ENCODE assay signal across 1 cellular context in the genomic region with DNA sequence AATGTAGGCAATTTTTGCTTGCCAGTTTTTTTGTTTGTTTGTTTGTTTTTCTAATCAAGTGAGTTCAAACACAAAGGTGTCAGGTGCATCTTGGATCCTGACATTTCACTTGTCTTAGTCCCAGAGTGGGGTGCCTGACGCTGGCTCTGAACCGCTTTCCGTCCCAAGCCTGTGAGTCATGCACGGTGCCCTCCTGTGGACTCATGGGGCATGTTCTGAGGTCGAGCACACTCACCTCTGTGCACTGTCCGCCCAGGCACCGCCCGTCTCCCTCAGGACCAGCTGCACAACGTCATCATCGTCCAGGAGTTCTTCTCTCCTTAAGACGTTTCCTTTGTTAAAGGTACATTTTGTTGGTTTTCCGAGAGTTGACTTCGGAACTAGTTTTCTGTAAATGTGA.
TF ChIP-seq lines count a peak whose summit lies in the region.

No MANE protein-coding gene starts in this region.

TF ChIP-seq in K562, 482 proteins besides CTCF, POLR2A, EP300 and RAD21 (continued from another document):
- TF ChIP-seq, protein P1, sequence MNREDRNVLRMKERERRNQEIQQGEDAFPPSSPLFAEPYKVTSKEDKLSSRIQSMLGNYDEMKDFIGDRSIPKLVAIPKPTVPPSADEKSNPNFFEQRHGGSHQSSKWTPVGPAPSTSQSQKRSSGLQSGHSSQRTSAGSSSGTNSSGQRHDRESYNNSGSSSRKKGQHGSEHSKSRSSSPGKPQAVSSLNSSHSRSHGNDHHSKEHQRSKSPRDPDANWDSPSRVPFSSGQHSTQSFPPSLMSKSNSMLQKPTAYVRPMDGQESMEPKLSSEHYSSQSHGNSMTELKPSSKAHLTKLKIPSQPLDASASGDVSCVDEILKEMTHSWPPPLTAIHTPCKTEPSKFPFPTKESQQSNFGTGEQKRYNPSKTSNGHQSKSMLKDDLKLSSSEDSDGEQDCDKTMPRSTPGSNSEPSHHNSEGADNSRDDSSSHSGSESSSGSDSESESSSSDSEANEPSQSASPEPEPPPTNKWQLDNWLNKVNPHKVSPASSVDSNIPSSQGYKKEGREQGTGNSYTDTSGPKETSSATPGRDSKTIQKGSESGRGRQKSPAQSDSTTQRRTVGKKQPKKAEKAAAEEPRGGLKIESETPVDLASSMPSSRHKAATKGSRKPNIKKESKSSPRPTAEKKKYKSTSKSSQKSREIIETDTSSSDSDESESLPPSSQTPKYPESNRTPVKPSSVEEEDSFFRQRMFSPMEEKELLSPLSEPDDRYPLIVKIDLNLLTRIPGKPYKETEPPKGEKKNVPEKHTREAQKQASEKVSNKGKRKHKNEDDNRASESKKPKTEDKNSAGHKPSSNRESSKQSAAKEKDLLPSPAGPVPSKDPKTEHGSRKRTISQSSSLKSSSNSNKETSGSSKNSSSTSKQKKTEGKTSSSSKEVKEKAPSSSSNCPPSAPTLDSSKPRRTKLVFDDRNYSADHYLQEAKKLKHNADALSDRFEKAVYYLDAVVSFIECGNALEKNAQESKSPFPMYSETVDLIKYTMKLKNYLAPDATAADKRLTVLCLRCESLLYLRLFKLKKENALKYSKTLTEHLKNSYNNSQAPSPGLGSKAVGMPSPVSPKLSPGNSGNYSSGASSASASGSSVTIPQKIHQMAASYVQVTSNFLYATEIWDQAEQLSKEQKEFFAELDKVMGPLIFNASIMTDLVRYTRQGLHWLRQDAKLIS (CRISPR knock-in tag; IDR thresholded peaks at IDR 0.05), result no peak
- TF ChIP-seq SAFB2 (IDR thresholded peaks at IDR 0.05; ENCODE audit: borderline replicate concordance, low read depth, low read length, severe bottlenecking) (no peak), ZNF717 (CRISPR knock-in tag; IDR thresholded peaks at IDR 0.05) (no peak), NCOA4 (IDR thresholded peaks at IDR 0.05; ENCODE audit: partially characterized antibody) (no peak)
- TF ChIP-seq, protein P2, sequence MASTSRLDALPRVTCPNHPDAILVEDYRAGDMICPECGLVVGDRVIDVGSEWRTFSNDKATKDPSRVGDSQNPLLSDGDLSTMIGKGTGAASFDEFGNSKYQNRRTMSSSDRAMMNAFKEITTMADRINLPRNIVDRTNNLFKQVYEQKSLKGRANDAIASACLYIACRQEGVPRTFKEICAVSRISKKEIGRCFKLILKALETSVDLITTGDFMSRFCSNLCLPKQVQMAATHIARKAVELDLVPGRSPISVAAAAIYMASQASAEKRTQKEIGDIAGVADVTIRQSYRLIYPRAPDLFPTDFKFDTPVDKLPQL (IDR thresholded peaks at IDR 0.05; ENCODE audit: extremely low read depth, insufficient read length), result no peak
- TF ChIP-seq, protein P3, sequence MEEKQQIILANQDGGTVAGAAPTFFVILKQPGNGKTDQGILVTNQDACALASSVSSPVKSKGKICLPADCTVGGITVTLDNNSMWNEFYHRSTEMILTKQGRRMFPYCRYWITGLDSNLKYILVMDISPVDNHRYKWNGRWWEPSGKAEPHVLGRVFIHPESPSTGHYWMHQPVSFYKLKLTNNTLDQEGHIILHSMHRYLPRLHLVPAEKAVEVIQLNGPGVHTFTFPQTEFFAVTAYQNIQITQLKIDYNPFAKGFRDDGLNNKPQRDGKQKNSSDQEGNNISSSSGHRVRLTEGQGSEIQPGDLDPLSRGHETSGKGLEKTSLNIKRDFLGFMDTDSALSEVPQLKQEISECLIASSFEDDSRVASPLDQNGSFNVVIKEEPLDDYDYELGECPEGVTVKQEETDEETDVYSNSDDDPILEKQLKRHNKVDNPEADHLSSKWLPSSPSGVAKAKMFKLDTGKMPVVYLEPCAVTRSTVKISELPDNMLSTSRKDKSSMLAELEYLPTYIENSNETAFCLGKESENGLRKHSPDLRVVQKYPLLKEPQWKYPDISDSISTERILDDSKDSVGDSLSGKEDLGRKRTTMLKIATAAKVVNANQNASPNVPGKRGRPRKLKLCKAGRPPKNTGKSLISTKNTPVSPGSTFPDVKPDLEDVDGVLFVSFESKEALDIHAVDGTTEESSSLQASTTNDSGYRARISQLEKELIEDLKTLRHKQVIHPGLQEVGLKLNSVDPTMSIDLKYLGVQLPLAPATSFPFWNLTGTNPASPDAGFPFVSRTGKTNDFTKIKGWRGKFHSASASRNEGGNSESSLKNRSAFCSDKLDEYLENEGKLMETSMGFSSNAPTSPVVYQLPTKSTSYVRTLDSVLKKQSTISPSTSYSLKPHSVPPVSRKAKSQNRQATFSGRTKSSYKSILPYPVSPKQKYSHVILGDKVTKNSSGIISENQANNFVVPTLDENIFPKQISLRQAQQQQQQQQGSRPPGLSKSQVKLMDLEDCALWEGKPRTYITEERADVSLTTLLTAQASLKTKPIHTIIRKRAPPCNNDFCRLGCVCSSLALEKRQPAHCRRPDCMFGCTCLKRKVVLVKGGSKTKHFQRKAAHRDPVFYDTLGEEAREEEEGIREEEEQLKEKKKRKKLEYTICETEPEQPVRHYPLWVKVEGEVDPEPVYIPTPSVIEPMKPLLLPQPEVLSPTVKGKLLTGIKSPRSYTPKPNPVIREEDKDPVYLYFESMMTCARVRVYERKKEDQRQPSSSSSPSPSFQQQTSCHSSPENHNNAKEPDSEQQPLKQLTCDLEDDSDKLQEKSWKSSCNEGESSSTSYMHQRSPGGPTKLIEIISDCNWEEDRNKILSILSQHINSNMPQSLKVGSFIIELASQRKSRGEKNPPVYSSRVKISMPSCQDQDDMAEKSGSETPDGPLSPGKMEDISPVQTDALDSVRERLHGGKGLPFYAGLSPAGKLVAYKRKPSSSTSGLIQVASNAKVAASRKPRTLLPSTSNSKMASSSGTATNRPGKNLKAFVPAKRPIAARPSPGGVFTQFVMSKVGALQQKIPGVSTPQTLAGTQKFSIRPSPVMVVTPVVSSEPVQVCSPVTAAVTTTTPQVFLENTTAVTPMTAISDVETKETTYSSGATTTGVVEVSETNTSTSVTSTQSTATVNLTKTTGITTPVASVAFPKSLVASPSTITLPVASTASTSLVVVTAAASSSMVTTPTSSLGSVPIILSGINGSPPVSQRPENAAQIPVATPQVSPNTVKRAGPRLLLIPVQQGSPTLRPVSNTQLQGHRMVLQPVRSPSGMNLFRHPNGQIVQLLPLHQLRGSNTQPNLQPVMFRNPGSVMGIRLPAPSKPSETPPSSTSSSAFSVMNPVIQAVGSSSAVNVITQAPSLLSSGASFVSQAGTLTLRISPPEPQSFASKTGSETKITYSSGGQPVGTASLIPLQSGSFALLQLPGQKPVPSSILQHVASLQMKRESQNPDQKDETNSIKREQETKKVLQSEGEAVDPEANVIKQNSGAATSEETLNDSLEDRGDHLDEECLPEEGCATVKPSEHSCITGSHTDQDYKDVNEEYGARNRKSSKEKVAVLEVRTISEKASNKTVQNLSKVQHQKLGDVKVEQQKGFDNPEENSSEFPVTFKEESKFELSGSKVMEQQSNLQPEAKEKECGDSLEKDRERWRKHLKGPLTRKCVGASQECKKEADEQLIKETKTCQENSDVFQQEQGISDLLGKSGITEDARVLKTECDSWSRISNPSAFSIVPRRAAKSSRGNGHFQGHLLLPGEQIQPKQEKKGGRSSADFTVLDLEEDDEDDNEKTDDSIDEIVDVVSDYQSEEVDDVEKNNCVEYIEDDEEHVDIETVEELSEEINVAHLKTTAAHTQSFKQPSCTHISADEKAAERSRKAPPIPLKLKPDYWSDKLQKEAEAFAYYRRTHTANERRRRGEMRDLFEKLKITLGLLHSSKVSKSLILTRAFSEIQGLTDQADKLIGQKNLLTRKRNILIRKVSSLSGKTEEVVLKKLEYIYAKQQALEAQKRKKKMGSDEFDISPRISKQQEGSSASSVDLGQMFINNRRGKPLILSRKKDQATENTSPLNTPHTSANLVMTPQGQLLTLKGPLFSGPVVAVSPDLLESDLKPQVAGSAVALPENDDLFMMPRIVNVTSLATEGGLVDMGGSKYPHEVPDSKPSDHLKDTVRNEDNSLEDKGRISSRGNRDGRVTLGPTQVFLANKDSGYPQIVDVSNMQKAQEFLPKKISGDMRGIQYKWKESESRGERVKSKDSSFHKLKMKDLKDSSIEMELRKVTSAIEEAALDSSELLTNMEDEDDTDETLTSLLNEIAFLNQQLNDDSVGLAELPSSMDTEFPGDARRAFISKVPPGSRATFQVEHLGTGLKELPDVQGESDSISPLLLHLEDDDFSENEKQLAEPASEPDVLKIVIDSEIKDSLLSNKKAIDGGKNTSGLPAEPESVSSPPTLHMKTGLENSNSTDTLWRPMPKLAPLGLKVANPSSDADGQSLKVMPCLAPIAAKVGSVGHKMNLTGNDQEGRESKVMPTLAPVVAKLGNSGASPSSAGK (IDR thresholded peaks at IDR 0.05), result no peak
